In the genomic region with DNA sequence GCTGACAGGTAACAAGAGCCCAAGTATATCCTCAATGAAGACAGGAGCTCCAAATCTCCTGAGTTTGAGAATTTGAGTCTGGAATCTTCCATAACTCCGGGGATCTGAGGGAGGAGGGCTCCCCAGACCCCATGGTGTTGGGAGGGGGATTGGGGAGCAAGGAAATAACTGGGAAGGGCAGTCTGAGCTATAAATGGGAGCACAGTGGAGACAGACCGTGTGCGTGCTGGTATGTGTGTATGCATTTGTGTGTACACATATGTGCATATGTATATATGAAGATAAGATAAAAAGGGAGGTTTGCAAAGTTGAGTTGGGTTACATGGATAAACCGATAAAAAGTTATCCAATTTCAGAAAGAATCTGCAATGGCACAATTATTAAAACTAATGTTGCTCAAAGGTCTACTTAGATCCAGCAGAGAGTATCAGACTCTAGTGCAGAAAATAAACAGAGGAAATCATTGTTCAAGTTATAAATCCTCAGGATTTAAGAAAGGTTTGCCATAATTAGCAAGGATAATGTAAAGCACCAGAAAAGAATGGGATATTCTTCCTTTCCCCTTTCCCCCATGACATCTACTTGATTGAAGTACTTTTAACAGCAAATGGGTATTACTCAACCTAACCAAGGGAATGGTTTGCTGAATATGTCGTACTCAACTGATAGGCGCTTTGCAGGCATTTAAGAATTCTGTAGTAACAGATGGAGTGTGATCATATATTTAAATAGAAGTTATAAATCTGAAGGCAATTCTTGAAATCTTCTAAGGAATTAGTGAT, we compare ENCODE assay signal across 19 cellular contexts. TPM values are rescaled to one million over a fixed set of nuclear protein-coding genes. Genes with fewer than 3 reads are reported as not detected.
A peak's percentile ranks its signal among the peaks of the same experiment; 100 is the strongest.
DNase-seq lines count a peak whose midpoint lies in the region; ATAC-seq and TF ChIP-seq lines count a peak whose summit lies in the region.
"Had no signal": no experiment of that assay in that cellular context is flagged by ENCODE, and none has a peak within 500 bp of the region (broad histone marks: within the 10 kb centered on the region; RNA-seq: fewer than 3 reads in every experiment).

No MANE protein-coding gene starts in this region.

- H3K36me3 ChIP-seq in heart left ventricle (no peaks in the 10 kb centered on the region), mucosa of stomach (ENCODE audit: control insufficient read depth, insufficient read depth, low read length) (no peaks in the 10 kb centered on the region), tibial nerve (no peaks in the 10 kb centered on the region), aorta (ENCODE audit: control insufficient read depth in 1 of 2, insufficient read depth in 2 of 2, low read length in 1 of 2) (no peaks in the 10 kb centered on the region)
- H3K36me3 ChIP-seq: SJSA1, transverse colon had no signal

- H3K27me3 ChIP-seq in heart left ventricle (peaks cover 0 to 36% (median 0%) of the 10 kb centered on the region in 9 donors), dorsolateral prefrontal cortex (peaks cover 0 to 39% (median 0%) of the 10 kb centered on the region in 45 donors), mucosa of stomach (ENCODE audit: control insufficient read depth, insufficient read depth, low read length) (peaks cover 28% of the 10 kb centered on the region), tibial nerve (no peaks in the 10 kb centered on the region), aorta (ENCODE audit: control insufficient read depth in 1 of 2, insufficient read depth in 2 of 2, low read length in 1 of 2) (no peaks in the 10 kb centered on the region)

- TF ChIP-seq EP300 in tibial nerve (IDR thresholded peaks at IDR 0.05) = no peak

- H3K4me1 ChIP-seq in heart left ventricle (peaks cover 0 to 25% (median 10%) of the 10 kb centered on the region in 12 donors), mucosa of stomach (ENCODE audit: control insufficient read depth, insufficient read depth, low read length) (no peaks in the 10 kb centered on the region), tibial nerve (peaks cover 0 to 57% (median 12%) of the 10 kb centered on the region in 4 donors), aorta (ENCODE audit: control insufficient read depth in 1 of 2, insufficient read depth in 2 of 2, low read length in 2 of 2) (no peaks in the 10 kb centered on the region)

- DNase-seq in heart left ventricle (no peak), left ventricle myocardium superior (no peak), dorsolateral prefrontal cortex (no peak), tibial nerve (ENCODE audit: low spot score in 2 of 2) (no peak), substantia nigra (lab: John Stamatoyannopoulos, UW) (no peak), aorta (no peak), kidney tubule cell (ENCODE audit: low spot score) (no peak)
- DNase-seq: activated CD8-positive, alpha-beta memory T cell treated with anti-CD3 and anti-CD28 coated beads for 24 hours; CD4-positive, alpha-beta memory T cell; GOT3; MV-4-11; NCI-H2081 treated with DMSO at 0.1 percent for 48 hours; NCI-H526; stimulated activated CD4-positive, alpha-beta T cell treated with anti-CD3 and anti-CD28 coated beads, Interleukin-4, amount 100 ng/mL, for 24 hours; transverse colon had no signal

- ATAC-seq in heart left ventricle (no peak), left ventricle myocardium superior (no peak), aorta (ENCODE audit: low FRiP score) (no peak)

- no peak for TF ChIP-seq CTCF in heart left ventricle (IDR thresholded peaks at IDR 0.05)
- TF ChIP-seq CTCF in dorsolateral prefrontal cortex (IDR thresholded peaks at IDR 0.05 in 54 of 56, conservative IDR thresholded peaks at IDR 0.05 in 2 of 56; ENCODE audit: low read depth in 1 of 56, partially characterized antibody in 56 of 56) = no peak
- no peak for TF ChIP-seq CTCF in tibial nerve (IDR thresholded peaks at IDR 0.05)

- peak overlapping the region; percentile 31 for H3K9ac ChIP-seq in mucosa of stomach (ENCODE audit: low read length)

- peak overlapping the region in 9 of 12 donors; percentile 5 to 82 (median 72) for H3K4me3 ChIP-seq in heart left ventricle
- peak overlapping the region in 57 of 59 donors; percentile 2 to 91 (median 76) for H3K4me3 ChIP-seq in dorsolateral prefrontal cortex
- H3K4me3 ChIP-seq in mucosa of stomach (ENCODE audit: low read length) = no peak overlapping the region
- peak overlapping the region in 3 of 4 donors; percentile 68 to 80 (median 79) for H3K4me3 ChIP-seq in tibial nerve
- H3K4me3 ChIP-seq in aorta (ENCODE audit: low read length in 2 of 2) = no peak overlapping the region
- H3K4me3 ChIP-seq: SJSA1 had no signal

- 84 to 91% (median 88%) methylated on average over 6 of the region's 6 CpGs for WGBS in heart left ventricle, 4 donors
- WGBS in tibial nerve, 2 donors = 84 to 87% methylated on average over 6 of the region's 6 CpGs
- 69 to 75% methylated on average over 6 of the region's 6 CpGs for WGBS in aorta, 2 donors

- TF ChIP-seq POLR2A in heart left ventricle (IDR thresholded peaks at IDR 0.05) (no peak), tibial nerve (IDR thresholded peaks at IDR 0.05) (no peak)

- no peaks in the 10 kb centered on the region for H3K9me3 ChIP-seq in heart left ventricle
- no peaks in the 10 kb centered on the region for H3K9me3 ChIP-seq in mucosa of stomach (ENCODE audit: control insufficient read depth, low read length)
- H3K9me3 ChIP-seq in tibial nerve = no peaks in the 10 kb centered on the region
- H3K9me3 ChIP-seq in aorta (ENCODE audit: control insufficient read depth, low read length) = no peaks in the 10 kb centered on the region
- H3K9me3 ChIP-seq: SJSA1, transverse colon had no signal

- intact Hi-C loops in heart left ventricle (cut with DNase I) = loop anchor here in 3 of 10 donors (5.0 kb wide), 2 partner anchors 55 to 60 kb away; no protein-coding TSS in a partner anchor
- intact Hi-C loops in left ventricle myocardium superior (cut with micrococcal nuclease) = loop anchor here (10.0 kb wide), 1 partner anchor 68 kb away; a partner anchor contains a TSS
- intact Hi-C loops in dorsolateral prefrontal cortex (cut with DNase I) = no loop called here
- intact Hi-C loops in aorta (cut with DNase I) = loop anchor here in 1 of 2 donors (5.0 kb wide), 1 partner anchor 60 kb away; no protein-coding TSS in a partner anchor

- H3K27ac ChIP-seq in heart left ventricle = peak overlapping the region in 1 of 12 donors; percentile 16
- H3K27ac ChIP-seq in dorsolateral prefrontal cortex = peak overlapping the region in 43 of 59 donors; percentile 0 to 97 (median 92)
- peak overlapping the region in 3 of 4 donors; percentile 89 to 96 (median 90) for H3K27ac ChIP-seq in tibial nerve
- no peak overlapping the region for H3K27ac ChIP-seq in substantia nigra (ENCODE audit: low read depth, low read length, poor library complexity, severe bottlenecking)
- no peak overlapping the region for H3K27ac ChIP-seq in aorta (ENCODE audit: low read depth in 1 of 2, low read length in 2 of 2)
- H3K27ac ChIP-seq: SJSA1 had no signal

RNA-seq across cellular contexts. Expression of a gene that starts 2.5 kb away (rescaled TPM):
- total RNA-seq in heart left ventricle (10 to 100 TPM in 7 of 9 donors, 1 to 10 TPM in 2; 7.5 to 65.4 (median 15.7) TPM), left ventricle myocardium superior (24.9 TPM), dorsolateral prefrontal cortex (100 to 1,000 TPM in 6 of 120 experiments, 10 to 100 TPM in 114; 20.1 to 134 (median 52.7) TPM), tibial nerve (100 to 1,000 TPM in 2 of 4 donors, 10 to 100 TPM in 2; 46.2 to 154 (median 101) TPM), aorta (10 to 100 TPM in 1 of 2 donors, 1 to 10 TPM in 1; 7.6 to 10.9 TPM)
- polyA plus RNA-seq in heart left ventricle (10 to 100 TPM; 10.4 to 23.6 TPM), aorta (10 to 100 TPM; 10.0 to 45.5 TPM)
- total RNA-seq: activated T-helper 1 cell treated with anti-CD3 and anti-CD28 coated beads, Interleukin-12 subunit alpha, Interleukin-12 subunit beta, Interleukin-2, Interleukin-4 antibody, amounts not matched to agents 30 ng/mL and 10 ng/mL and 1 ng/mL, durations not matched to agents 14 hours and 24 hours and 36 hours; CD4-positive, alpha-beta memory T cell; OCI-LY7; SJSA1 had no signal
- polyA plus RNA-seq: CD4-positive, alpha-beta memory T cell had no signal

Comparison
In these comparisons a context has a peak if more than half of its experiments do, and no peak if none do; other contexts are left out.
1. H3K27ac ChIP-seq: peak in dorsolateral prefrontal cortex (43 of 59) and tibial nerve (3 of 4); none in substantia nigra (single experiment) and aorta (0 of 2).
2. H3K4me3 ChIP-seq: peak in heart left ventricle (9 of 12), dorsolateral prefrontal cortex (57 of 59) and tibial nerve (3 of 4); none in mucosa of stomach (single experiment) and aorta (0 of 2).